19 cellular contexts compared by ENCODE assay signal in genomic region chr3:150460484-150460883, GRCh38. TPM values are rescaled to one million over a fixed set of nuclear protein-coding genes. Genes with fewer than 3 reads are reported as not detected.
DNase-seq lines count a peak whose midpoint lies in the region; ATAC-seq and TF ChIP-seq lines count a peak whose summit lies in the region.
"Had no signal": no experiment of that assay in that cellular context is flagged by ENCODE, and none has a peak within 500 bp of the region (broad histone marks: within the 10 kb centered on the region; RNA-seq: fewer than 3 reads in every experiment).

No MANE protein-coding gene starts in this region.

- in situ Hi-C loops in transverse colon (cut with MboI; ENCODE audit: low pct_ligation_motif_present in 1 of 4, low pct_unique_long_range_greater_than_20kb in 1 of 4, low sequenced_read_pairs in 3 of 4), result no loop called here

- intact Hi-C loops in PC-3 (cut with micrococcal nuclease), result loop anchor here (2.0 kb wide), 1 partner anchor 46 kb away; no protein-coding TSS in a partner anchor
- intact Hi-C loops in transverse colon (cut with DNase I; ENCODE audit: low total_unique reads), result no loop called here

- H3K27ac ChIP-seq in PC-3 (ENCODE audit: low read length) (peak overlapping the region; percentile 60), transverse colon (no peak overlapping the region)
- H3K27ac ChIP-seq: 22Rv1; BLaER1 treated with 17β-estradiol and CSF1 and Interleukin-3, amounts not matched to agents 10 nM and 100 nM; HL-60 had no signal

- DNase-seq in activated naive CD4-positive, alpha-beta T cell treated with anti-CD3 and anti-CD28 coated beads, Interleukin-2, amount 10 ng/mL, durations not matched to agents 7 days and 5 days, result no peak
- no peak for DNase-seq in PC-3
- DNase-seq in left lobe of liver (ENCODE audit: low spot score), result no peak
- peak; percentile 70 for DNase-seq in renal cortical epithelial cell (ENCODE audit: low read depth)
- no peak for DNase-seq in medulla oblongata (ENCODE audit: extremely low spot score)
- DNase-seq in transverse colon, result no peak
- DNase-seq in OCI-M2 (lab: John Stamatoyannopoulos, UW; ENCODE audit: unreplicated experiment), result no peak
- DNase-seq: Calu3; CD8-positive, alpha-beta T cell; DMS53; DND-41; EL; IMR-90 had no signal

- peaks cover 17% of the 10 kb centered on the region for H3K79me2 ChIP-seq in PC-3 (ENCODE audit: low read length)

- CTCF ChIA-PET in activated naive CD4-positive, alpha-beta T cell treated with anti-CD3 and anti-CD28 coated beads, Interleukin-2, amount 10 ng/mL, durations not matched to agents 7 days and 5 days (lab: Charles Lee), result no interaction called here
- CTCF ChIA-PET in PC-3 (lab: Charles Lee), result interaction anchor here (0.5 to 1.4 kb wide), 2 partner anchors 35 to 51 kb away, joined by 4 to 5 read pairs; no protein-coding TSS in a partner anchor

- TF ChIP-seq POLR2A in transverse colon (IDR thresholded peaks at IDR 0.05), result no peak

- H3K4me1 ChIP-seq in PC-3 (ENCODE audit: insufficient read depth, low read length) (peaks cover 30% of the 10 kb centered on the region), transverse colon (no peaks in the 10 kb centered on the region)
- H3K4me1 ChIP-seq: BLaER1 treated with 17β-estradiol and CSF1 and Interleukin-3, amounts not matched to agents 10 nM and 100 nM; HAP-1 had no signal

- H3K4me1 Mint-ChIP-seq in activated naive CD4-positive, alpha-beta T cell treated with anti-CD3 and anti-CD28 coated beads, Interleukin-2, amount 50 U/mL, for 24 hours, result no peaks in the 10 kb centered on the region
- H3K4me1 Mint-ChIP-seq in activated naive CD4-positive, alpha-beta T cell treated with anti-CD3 and anti-CD28 coated beads, Interleukin-2, amount 10 ng/mL, durations not matched to agents 7 days and 5 days, result no peaks in the 10 kb centered on the region
- H3K4me1 Mint-ChIP-seq: B cell had no signal

- H3K4me3 Mint-ChIP-seq in activated naive CD4-positive, alpha-beta T cell treated with anti-CD3 and anti-CD28 coated beads, Interleukin-2, amount 50 U/mL, for 24 hours, result no peak overlapping the region
- no peak overlapping the region for H3K4me3 Mint-ChIP-seq in activated naive CD4-positive, alpha-beta T cell treated with anti-CD3 and anti-CD28 coated beads, Interleukin-2, amount 10 ng/mL, durations not matched to agents 7 days and 5 days
- H3K4me3 Mint-ChIP-seq: B cell; CD8-positive, alpha-beta T cell had no signal

- H4K20me1 ChIP-seq in PC-3 (ENCODE audit: low read length), result 0 out of 2 replicates have a peak, but pooled peaks cover under 1% of the 10 kb centered on the region

- no peak overlapping the region for H2AFZ ChIP-seq in PC-3 (ENCODE audit: low read length)

- 0 out of 2 replicates have a peak overlapping the region, but pooled peaks have one; percentile 18 for H3K9ac ChIP-seq in PC-3 (ENCODE audit: low read length)
- H3K9ac ChIP-seq: BLaER1 treated with 17β-estradiol and CSF1 and Interleukin-3, amounts not matched to agents 10 nM and 100 nM had no signal

- peaks cover 27% of the 10 kb centered on the region for H3K36me3 ChIP-seq in PC-3 (ENCODE audit: low read depth, low read length)
- peaks cover 0 to 14% (median 5%) of the 10 kb centered on the region in 4 donors for H3K36me3 ChIP-seq in transverse colon

- H3K4me3 ChIP-seq in PC-3 (ENCODE audit: low read length) (no peak overlapping the region), transverse colon (no peak overlapping the region)
- H3K4me3 ChIP-seq: BLaER1 treated with 17β-estradiol and CSF1 and Interleukin-3, amounts not matched to agents 10 nM and 100 nM; HAP-1 had no signal

- H3K4me2 ChIP-seq in PC-3 (ENCODE audit: low read length), result peak overlapping the region; percentile 52
- H3K4me2 ChIP-seq: BLaER1 treated with 17β-estradiol and CSF1 and Interleukin-3, amounts not matched to agents 10 nM and 100 nM had no signal

- ATAC-seq in PC-3, result peak; percentile 9; the same call in 1 of the 2 replicates
- peak; percentile 44 for ATAC-seq in left lobe of liver
- ATAC-seq: CD8-positive, alpha-beta T cell had no signal

- H3K9me2 ChIP-seq in PC-3 (replicated peaks; ENCODE audit: low read length), result no peaks in the 10 kb centered on the region

- TSS peak; percentile 97 for BruUV-seq in PC-3 (replicated peaks; lab: Mats Ljungman, UMichigan)

- TF ChIP-seq EP300 in transverse colon (IDR thresholded peaks at IDR 0.05; ENCODE audit: low read depth), result no peak

- H3K9me3 ChIP-seq in PC-3 (ENCODE audit: low read length), result no peaks in the 10 kb centered on the region
- H3K9me3 ChIP-seq in transverse colon, result no peaks in the 10 kb centered on the region
- H3K9me3 ChIP-seq: BLaER1 treated with 17β-estradiol and CSF1 and Interleukin-3, amounts not matched to agents 10 nM and 100 nM; HAP-1 had no signal

- 95 to 100% methylated on average over 1 of the region's 1 CpG for WGBS in transverse colon (ENCODE audit: low coverage in 1 of 2), 2 donors

- H3K27ac Mint-ChIP-seq in activated naive CD4-positive, alpha-beta T cell treated with anti-CD3 and anti-CD28 coated beads, Interleukin-2, amount 50 U/mL, for 24 hours, result peak overlapping the region; percentile 23
- no peak overlapping the region for H3K27ac Mint-ChIP-seq in activated naive CD4-positive, alpha-beta T cell treated with anti-CD3 and anti-CD28 coated beads, Interleukin-2, amount 10 ng/mL, durations not matched to agents 7 days and 5 days
- H3K27ac Mint-ChIP-seq: B cell; CD8-positive, alpha-beta T cell had no signal

- POLR2A ChIA-PET in PC-3 (lab: Charles Lee; ENCODE audit: unreplicated experiment), result no interaction called here

- H3F3A ChIP-seq in PC-3 (ENCODE audit: low read length, unreplicated experiment), result no peaks in the 10 kb centered on the region

- H3K9me3 Mint-ChIP-seq in activated naive CD4-positive, alpha-beta T cell treated with anti-CD3 and anti-CD28 coated beads, Interleukin-2, amount 50 U/mL, for 24 hours, result no peaks in the 10 kb centered on the region
- H3K9me3 Mint-ChIP-seq in activated naive CD4-positive, alpha-beta T cell treated with anti-CD3 and anti-CD28 coated beads, Interleukin-2, amount 10 ng/mL, durations not matched to agents 7 days and 5 days, result no peaks in the 10 kb centered on the region
- H3K9me3 Mint-ChIP-seq: CD8-positive, alpha-beta T cell had no signal

- TF ChIP-seq CTCF in PC-3 (conservative IDR thresholded peaks at IDR 0.05; ENCODE audit: low read depth, low read length) (no peak), transverse colon (IDR thresholded peaks at IDR 0.05) (no peak)

- H3K27me3 Mint-ChIP-seq in activated naive CD4-positive, alpha-beta T cell treated with anti-CD3 and anti-CD28 coated beads, Interleukin-2, amount 50 U/mL, for 24 hours, result no peaks in the 10 kb centered on the region
- no peaks in the 10 kb centered on the region for H3K27me3 Mint-ChIP-seq in activated naive CD4-positive, alpha-beta T cell treated with anti-CD3 and anti-CD28 coated beads, Interleukin-2, amount 10 ng/mL, durations not matched to agents 7 days and 5 days
- H3K27me3 Mint-ChIP-seq: B cell had no signal

- peaks cover 7% of the 10 kb centered on the region for H3K36me3 Mint-ChIP-seq in activated naive CD4-positive, alpha-beta T cell treated with anti-CD3 and anti-CD28 coated beads, Interleukin-2, amount 50 U/mL, for 24 hours
- peaks cover 17% of the 10 kb centered on the region for H3K36me3 Mint-ChIP-seq in activated naive CD4-positive, alpha-beta T cell treated with anti-CD3 and anti-CD28 coated beads, Interleukin-2, amount 10 ng/mL, durations not matched to agents 7 days and 5 days

- H3K27me3 ChIP-seq in PC-3 (ENCODE audit: low read length) (no peaks in the 10 kb centered on the region), transverse colon (no peaks in the 10 kb centered on the region)
- H3K27me3 ChIP-seq: BLaER1 treated with 17β-estradiol and CSF1 and Interleukin-3, amounts not matched to agents 10 nM and 100 nM had no signal

RNA-seq across cellular contexts. Expression of gene TSC22D2, which starts 52.4 kb away (rescaled TPM):
- total RNA-seq in PC-3 (2014; rRNA removed) (9.6 and 15.7 TPM in 2 replicates), left lobe of liver (8.5 TPM), renal cortical epithelial cell (10.6 and 28.4 TPM in 2 replicates), transverse colon (10 to 100 TPM; 19.8 to 59.7 (median 29.5) TPM)
